ENCODE assay signal across 8 cellular contexts in the genomic region with DNA sequence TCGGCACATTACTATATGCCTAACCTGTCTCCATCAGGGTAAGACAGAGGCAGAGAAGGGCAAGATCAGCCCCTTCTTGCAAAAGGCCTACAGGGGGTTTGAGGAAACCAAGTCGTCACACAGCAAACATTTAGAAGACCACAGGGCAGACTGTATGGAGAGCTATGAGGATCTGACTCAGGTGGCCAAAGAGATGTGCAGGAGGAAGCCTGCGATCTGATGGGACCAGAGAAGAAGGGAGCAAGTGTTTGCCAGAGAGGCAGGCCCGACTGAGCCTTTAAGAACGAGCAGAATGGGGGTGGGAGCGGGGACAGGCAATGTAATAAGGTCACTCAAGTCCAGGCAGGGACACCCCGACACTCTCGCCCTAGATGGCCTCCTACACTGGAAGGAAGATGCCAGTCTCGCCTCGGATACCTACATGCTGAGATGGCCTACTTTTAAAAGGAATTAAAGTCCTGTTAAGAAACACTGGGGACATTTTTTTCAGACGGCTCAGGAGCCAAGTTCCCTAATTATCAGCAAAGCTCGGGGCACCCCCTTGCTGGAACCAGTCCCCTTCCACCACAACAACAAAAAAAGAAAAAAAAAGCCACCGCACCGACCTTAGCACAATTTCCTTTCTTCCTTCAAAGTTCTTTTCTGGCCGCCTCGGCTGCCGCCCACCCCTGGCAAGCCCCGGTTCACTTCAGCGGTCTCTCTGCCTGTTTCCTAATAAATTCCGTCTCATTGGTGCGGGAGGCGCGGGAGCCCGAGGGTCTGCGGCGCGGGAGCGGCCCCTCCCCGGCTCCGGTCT. TPM values are rescaled to one million over a fixed set of nuclear protein-coding genes. Genes with fewer than 3 reads are reported as not detected.
DNase-seq lines count a peak whose midpoint lies in the region; ATAC-seq and TF ChIP-seq lines count a peak whose summit lies in the region.

No MANE protein-coding gene starts in this region.

- peak in 1 of 2 donors; percentile 10 for ATAC-seq in naive B cell (ENCODE audit: low read depth in 2 of 2)

- H3K4me1 Mint-ChIP-seq in naive B cell: peaks cover 22 to 32% (median 31%) of the 10 kb centered on the region in 3 donors

- DNase-seq in ELR (ENCODE audit: low read depth): peak; percentile 55
- DNase-seq in NB4 (ENCODE audit: low read depth): peak; percentile 62
- peak; percentile 37 for DNase-seq in naive B cell
- DNase-seq in NCI-H128 (lab: John Stamatoyannopoulos, UW; ENCODE audit: unreplicated experiment): no peak
- no peak for DNase-seq in DMS153 treated with DMSO at 0.1 percent for 48 hours (lab: John Stamatoyannopoulos, UW; ENCODE audit: unreplicated experiment)
- no peak for DNase-seq in stimulated activated CD4-positive, alpha-beta T cell treated with anti-CD3 and anti-CD28 coated beads, Interleukin-2, amount 100 ng/mL, for 48 hours
- no peak for DNase-seq in SW480 (ENCODE audit: low spot score)

- H3K4me3 ChIP-seq in NB4 (ENCODE audit: low read depth, low read length): peak overlapping the region; percentile 75

- no peaks in the 10 kb centered on the region for H3K36me3 Mint-ChIP-seq in naive B cell

- TF ChIP-seq POLR2A in NB4 (IDR thresholded peaks at IDR 0.05; ENCODE audit: extremely low read depth, insufficient read length): no peak

- H3K27ac Mint-ChIP-seq in naive B cell: peak overlapping the region in 5 of 6 donors; percentile 33 to 61 (median 44)

- H3K27me3 Mint-ChIP-seq in naive B cell: no peaks in the 10 kb centered on the region

- peak overlapping the region; percentile 72 for H3K27ac ChIP-seq in cingulate gyrus (ENCODE audit: low read depth, low read length)

- no peak for TF ChIP-seq CTCF in NB4 (IDR thresholded peaks at IDR 0.05; ENCODE audit: low read depth, low read length)

- H3K9me3 Mint-ChIP-seq in naive B cell: no peaks in the 10 kb centered on the region

- H3K4me3 Mint-ChIP-seq in naive B cell: peak overlapping the region; percentile 86 to 100 (median 92)

RNA-seq across cellular contexts. Expression of gene SFXN5, which starts 1.5 kb away (rescaled TPM):
- 1 to 10 TPM in 5 of 6 donors, not detected in 1; 2.5 to 4.4 (median 3.0) TPM for polyA plus RNA-seq in naive B cell (ENCODE audit: low read depth in 6 of 6)

RNA-seq across cellular contexts. Expression of gene RAB11FIP5, which starts 42.7 kb away (rescaled TPM):
- polyA plus RNA-seq in naive B cell (ENCODE audit: low read depth in 6 of 6): 1 to 10 TPM in 5 of 6 donors, not detected in 1; 2.0 to 3.6 (median 2.4) TPM

Comparison
In these comparisons a context has a peak if more than half of its experiments do, and no peak if none do; other contexts are left out.
1. DNase-seq: peak in ELR (single experiment), NB4 (single experiment) and naive B cell (single experiment); none in NCI-H128 (single experiment), DMS153 treated with DMSO at 0.1 percent for 48 hours (single experiment), stimulated activated CD4-positive, alpha-beta T cell treated with anti-CD3 and anti-CD28 coated beads, Interleukin-2, amount 100 ng/mL, for 48 hours (0 of 2) and SW480 (single experiment).